24 cellular contexts compared by ENCODE assay signal in genomic region chr1:36481091-36481490, GRCh38. TPM values are rescaled to one million over a fixed set of nuclear protein-coding genes. Genes with fewer than 3 reads are reported as not detected.
DNase-seq lines count a peak whose midpoint lies in the region; ATAC-seq and TF ChIP-seq lines count a peak whose summit lies in the region.
"Had no signal": no experiment of that assay in that cellular context is flagged by ENCODE, and none has a peak within 500 bp of the region (broad histone marks: within the 10 kb centered on the region; RNA-seq: fewer than 3 reads in every experiment).

No MANE protein-coding gene starts in this region.

- no peaks in the 10 kb centered on the region for H3K36me3 Mint-ChIP-seq in natural killer cell treated with Interleukin-12 subunit alpha and Interleukin-12 subunit beta and Interleukin-15 and Interleukin-18, amount 100 ng/mL, for 72 hours
- peaks cover 5% of the 10 kb centered on the region for H3K36me3 Mint-ChIP-seq in T-helper 17 cell (ENCODE audit: low read depth)
- H3K36me3 Mint-ChIP-seq: CD8-positive, alpha-beta memory T cell had no signal

- peak; percentile 42 for DNase-seq in activated effector memory CD4-positive, alpha-beta T cell treated with anti-CD3 and anti-CD28 coated beads, Interleukin-2, amount 50 U/mL, for 16 hours
- no peak for DNase-seq in activated effector memory CD4-positive, alpha-beta T cell treated with Interleukin-2 at 50 U/mL for 16 hours
- no peak for DNase-seq in NB4 (ENCODE audit: low read depth)
- DNase-seq in mesenteric fat pad (ENCODE audit: low spot score) = peak; percentile 74
- no peak for DNase-seq in upper lobe of left lung
- DNase-seq in natural killer cell treated with Interleukin-12 subunit alpha and Interleukin-12 subunit beta and Interleukin-15 and Interleukin-18, amount 100 ng/mL, for 72 hours (ENCODE audit: low spot score) = no peak
- DNase-seq in T-helper 17 cell = no peak
- DNase-seq in left colon = no peak
- DNase-seq: CD8-positive, alpha-beta memory T cell; DMS53; EL; IMR-90; Karpas-422; NCI-H1048; NCI-H1436; NCI-H1930; NCI-H345; NCI-H524 treated with DMSO at 0.1 percent for 48 hours; RPMI8226; SHP77 treated with DMSO at 0.1 percent for 48 hours had no signal

- no peaks in the 10 kb centered on the region for H3K36me3 ChIP-seq in upper lobe of left lung

- H3K9me3 Mint-ChIP-seq in natural killer cell treated with Interleukin-12 subunit alpha and Interleukin-12 subunit beta and Interleukin-15 and Interleukin-18, amount 100 ng/mL, for 72 hours = no peaks in the 10 kb centered on the region
- H3K9me3 Mint-ChIP-seq: CD8-positive, alpha-beta memory T cell had no signal

- H3K4me3 Mint-ChIP-seq in natural killer cell treated with Interleukin-12 subunit alpha and Interleukin-12 subunit beta and Interleukin-15 and Interleukin-18, amount 100 ng/mL, for 72 hours = no peak overlapping the region
- no peak overlapping the region for H3K4me3 Mint-ChIP-seq in T-helper 17 cell

- intact Hi-C loops in left colon (cut with DNase I, micrococcal nuclease) = no loop called here

- H3K4me1 Mint-ChIP-seq in natural killer cell treated with Interleukin-12 subunit alpha and Interleukin-12 subunit beta and Interleukin-15 and Interleukin-18, amount 100 ng/mL, for 72 hours (ENCODE audit: low read depth in 2 of 2) = peaks cover 13 to 17% of the 10 kb centered on the region in 2 donors
- peaks cover 7% of the 10 kb centered on the region for H3K4me1 Mint-ChIP-seq in T-helper 17 cell

- H3K27me3 Mint-ChIP-seq in natural killer cell treated with Interleukin-12 subunit alpha and Interleukin-12 subunit beta and Interleukin-15 and Interleukin-18, amount 100 ng/mL, for 72 hours = peaks cover 19 to 25% of the 10 kb centered on the region in 2 donors
- H3K27me3 Mint-ChIP-seq in T-helper 17 cell = peaks cover 24% of the 10 kb centered on the region
- H3K27me3 Mint-ChIP-seq: B cell had no signal

- H3K27ac ChIP-seq in upper lobe of left lung = peak overlapping the region; percentile 83 to 92 (median 86)

- no peaks in the 10 kb centered on the region for H3K27me3 ChIP-seq in upper lobe of left lung

- H3K27ac Mint-ChIP-seq in natural killer cell treated with Interleukin-12 subunit alpha and Interleukin-12 subunit beta and Interleukin-15 and Interleukin-18, amount 100 ng/mL, for 72 hours = no peak overlapping the region
- H3K27ac Mint-ChIP-seq in T-helper 17 cell = no peak overlapping the region
- H3K27ac Mint-ChIP-seq: B cell; CD8-positive, alpha-beta memory T cell had no signal

- TF ChIP-seq EP300 in upper lobe of left lung (IDR thresholded peaks at IDR 0.05) = no peak

- no peak for ATAC-seq in upper lobe of left lung (ENCODE audit: low FRiP score in 2 of 2)
- ATAC-seq in natural killer cell treated with Interleukin-12 subunit alpha and Interleukin-12 subunit beta and Interleukin-15 and Interleukin-18, amount 100 ng/mL, for 72 hours = no peak
- ATAC-seq in T-helper 17 cell = no peak
- ATAC-seq in left colon = no peak

- H3K4me3 ChIP-seq in NB4 (ENCODE audit: low read depth, low read length) = peak overlapping the region; percentile 87
- peak overlapping the region in 2 of 4 donors; percentile 48 to 53 for H3K4me3 ChIP-seq in upper lobe of left lung

- TF ChIP-seq POLR2A in NB4 (IDR thresholded peaks at IDR 0.05; ENCODE audit: extremely low read depth, insufficient read length) = no peak
- TF ChIP-seq POLR2A in upper lobe of left lung (IDR thresholded peaks at IDR 0.05) = no peak

- H3K9me3 ChIP-seq in upper lobe of left lung (no peaks in the 10 kb centered on the region), T-helper 17 cell (ENCODE audit: control insufficient read depth, low read length, poor library complexity, severe bottlenecking) (no peaks in the 10 kb centered on the region)

- no peak for TF ChIP-seq CTCF in NB4 (IDR thresholded peaks at IDR 0.05; ENCODE audit: low read depth, low read length)
- TF ChIP-seq CTCF in upper lobe of left lung (IDR thresholded peaks at IDR 0.05) = no peak

- peaks cover 9 to 29% (median 24%) of the 10 kb centered on the region in 4 donors for H3K4me1 ChIP-seq in upper lobe of left lung

- WGBS in upper lobe of left lung, 2 donors = 73 to 93% methylated on average over 4 to 6 of the region's 6 CpGs

RNA-seq across cellular contexts. Expression of gene CSF3R, which starts 1.6 kb away (rescaled TPM):
- 82.0 TPM for total RNA-seq in mesenteric fat pad
- total RNA-seq in upper lobe of left lung = 100 to 1,000 TPM; 192 to 851 (median 261) TPM
- under 1 TPM; 0.64 to 0.78 TPM for total RNA-seq in natural killer cell treated with Interleukin-12 subunit alpha and Interleukin-12 subunit beta and Interleukin-15 and Interleukin-18, amount 100 ng/mL, for 72 hours
- 10 to 100 TPM in 1 of 2 donors, 1 to 10 TPM in 1; 2.9 to 13.0 TPM for total RNA-seq in T-helper 17 cell
- 1 to 10 TPM; 2.5 to 2.9 TPM for total RNA-seq in left colon
- total RNA-seq: A172, H4, IMR-90, MCF 10A had no signal

RNA-seq across cellular contexts. Expression of gene MRPS15, which starts 16.9 kb away (rescaled TPM):
- total RNA-seq in mesenteric fat pad = 83.4 TPM
- 10 to 100 TPM; 43.0 to 83.6 (median 66.1) TPM for total RNA-seq in upper lobe of left lung
- 100 to 1,000 TPM in 1 of 2 donors, 10 to 100 TPM in 1; 78.8 to 109 TPM for total RNA-seq in natural killer cell treated with Interleukin-12 subunit alpha and Interleukin-12 subunit beta and Interleukin-15 and Interleukin-18, amount 100 ng/mL, for 72 hours
- total RNA-seq in T-helper 17 cell = 10 to 100 TPM; 31.4 to 37.5 TPM
- total RNA-seq in left colon = 10 to 100 TPM; 43.6 to 54.9 TPM

RNA-seq across cellular contexts. Expression of gene OSCP1, which starts 30.8 kb away (rescaled TPM):
- 7.0 TPM for total RNA-seq in mesenteric fat pad
- total RNA-seq in upper lobe of left lung = 10 to 100 TPM; 11.8 to 28.2 (median 13.6) TPM
- 1 to 10 TPM in 1 of 2 donors, under 1 TPM in 1; 0.59 to 1.2 TPM for total RNA-seq in natural killer cell treated with Interleukin-12 subunit alpha and Interleukin-12 subunit beta and Interleukin-15 and Interleukin-18, amount 100 ng/mL, for 72 hours
- total RNA-seq in T-helper 17 cell = under 1 TPM in 1 of 2 donors, not detected in 1; 0.99 TPM
- total RNA-seq in left colon = 1 to 10 TPM; 2.7 to 3.1 TPM

Comparison
In these comparisons a context has a peak if more than half of its experiments do, and no peak if none do; other contexts are left out.
1. DNase-seq: peak in activated effector memory CD4-positive, alpha-beta T cell treated with anti-CD3 and anti-CD28 coated beads, Interleukin-2, amount 50 U/mL, for 16 hours (single experiment) and mesenteric fat pad (single experiment); none in activated effector memory CD4-positive, alpha-beta T cell treated with Interleukin-2 at 50 U/mL for 16 hours (single experiment), NB4 (single experiment), upper lobe of left lung (0 of 2), natural killer cell treated with Interleukin-12 subunit alpha and Interleukin-12 subunit beta and Interleukin-15 and Interleukin-18, amount 100 ng/mL, for 72 hours (single experiment), T-helper 17 cell (0 of 3) and left colon (0 of 2).